Comparison of ENCODE assay signal across 1 cellular context in genomic region chr2:235901243-235901642, GRCh38.
TF ChIP-seq lines count a peak whose summit lies in the region.

No MANE protein-coding gene starts in this region.

TF ChIP-seq in K562, 482 proteins besides CTCF, POLR2A, EP300 and RAD21 (continued from another document):
- TF ChIP-seq SRSF3 (IDR thresholded peaks at IDR 0.05; ENCODE audit: insufficient read depth, low read length), result no peak
- no peak for TF ChIP-seq BRCA1 (IDR thresholded peaks at IDR 0.05)
- TF ChIP-seq BRCA1 (CRISPR knock-in tag; IDR thresholded peaks at IDR 0.05), result no peak
- TF ChIP-seq ZNF224 (CRISPR knock-in tag; IDR thresholded peaks at IDR 0.05), result no peak
- TF ChIP-seq RAD51 (IDR thresholded peaks at IDR 0.05; ENCODE audit: borderline replicate concordance, low read depth), result no peak
- TF ChIP-seq ATF1 (CRISPR knock-in tag; IDR thresholded peaks at IDR 0.05), result no peak
- no peak for TF ChIP-seq ATF1 (tag; IDR thresholded peaks at IDR 0.05)
- no peak for TF ChIP-seq MYBL2 (IDR thresholded peaks at IDR 0.05; ENCODE audit: low read depth)
- TF ChIP-seq MYBL2 (CRISPR knock-in tag; IDR thresholded peaks at IDR 0.05; ENCODE audit: borderline replicate concordance), result no peak
- no peak for TF ChIP-seq ZNF707 (CRISPR knock-in tag; conservative IDR thresholded peaks at IDR 0.05)
